ENCODE assay signal across 15 cellular contexts in genomic region chr1:12542138-12542465, GRCh38.
DNase-seq lines count a peak whose midpoint lies in the region; ATAC-seq, FAIRE-seq and TF ChIP-seq lines count a peak whose summit lies in the region.
"Had no signal": no experiment of that assay in that cellular context is flagged by ENCODE, and none has a peak within 500 bp of the region (broad histone marks: within the 10 kb centered on the region; RNA-seq: fewer than 3 reads in every experiment).

No MANE protein-coding gene starts in this region.

- TF ChIP-seq CTCF in RWPE2 (IDR thresholded peaks at IDR 0.05; ENCODE audit: poor library complexity, severe bottlenecking): no peak
- no peak for TF ChIP-seq CTCF in lower lobe of right lung (IDR thresholded peaks at IDR 0.05)
- TF ChIP-seq CTCF in kidney (IDR thresholded peaks at IDR 0.05; ENCODE audit: borderline replicate concordance, extremely low read depth, insufficient read depth): no peak

- H3K27ac ChIP-seq in BLaER1 (peak overlapping the region; percentile 67), RWPE2 (ENCODE audit: poor library complexity, severe bottlenecking) (no peak overlapping the region), lower lobe of right lung (no peak overlapping the region), skeletal muscle tissue (ENCODE audit: low read depth, low read length) (peak overlapping the region; percentile 73), kidney (ENCODE audit: low read depth in 2 of 2, low read length in 2 of 2) (no peak overlapping the region)
- H3K27ac ChIP-seq: PC-9 had no signal

- H3K36me3 ChIP-seq in BLaER1 (no peaks in the 10 kb centered on the region), RWPE2 (ENCODE audit: low read depth) (no peaks in the 10 kb centered on the region), lower lobe of right lung (no peaks in the 10 kb centered on the region), skeletal muscle tissue (ENCODE audit: control insufficient read depth in 3 of 3, insufficient read depth in 3 of 3, low read length in 3 of 3) (no peaks in the 10 kb centered on the region), kidney (ENCODE audit: control insufficient read depth in 1 of 2, insufficient read depth in 2 of 2, low read length in 2 of 2) (no peaks in the 10 kb centered on the region)

- no peak overlapping the region for H3K9ac ChIP-seq in BLaER1
- H3K9ac ChIP-seq in skeletal muscle tissue (ENCODE audit: low read depth in 1 of 3, low read length in 3 of 3): no peak overlapping the region
- H3K9ac ChIP-seq in kidney (ENCODE audit: low read length in 2 of 2): no peak overlapping the region

- DNase-seq in RWPE2 (ENCODE audit: low spot score) (peak; percentile 9), lower lobe of right lung (peak; percentile 23), cerebellum (ENCODE audit: low spot score) (no peak), kidney (no peak), NCI-H2107 (lab: John Stamatoyannopoulos, UW) (no peak)
- DNase-seq: activated gamma-delta T cell treated with Interleukin-2 at 50 U/mL for 16 hours, NCI-H2029, NCI-H69, PC-9, T-cell had no signal

- H3K4me3 ChIP-seq in BLaER1 (no peak overlapping the region), RWPE2 (ENCODE audit: severe bottlenecking) (no peak overlapping the region), lower lobe of right lung (no peak overlapping the region), skeletal muscle tissue (ENCODE audit: low read length in 3 of 3) (no peak overlapping the region), kidney (ENCODE audit: low read length in 2 of 2) (no peak overlapping the region)
- H3K4me3 ChIP-seq: PC-9 had no signal

- ATAC-seq in RWPE2 (ENCODE audit: low read depth) (no peak), lower lobe of right lung (no peak), HG03280 (IDR thresholded peaks at IDR 0.05; ENCODE audit: unreplicated experiment) (no peak)
- ATAC-seq: T-cell, WTC11 had no signal

- intact Hi-C loops in lower lobe of right lung (cut with DNase I) (no loop called here), kidney (cut with DNase I) (no loop called here)

- H3K9me3 ChIP-seq in BLaER1 (peaks cover 5% of the 10 kb centered on the region; the same call in 1 of the 2 replicates), RWPE2 (ENCODE audit: severe bottlenecking) (no peaks in the 10 kb centered on the region), lower lobe of right lung (no peaks in the 10 kb centered on the region), skeletal muscle tissue (ENCODE audit: control insufficient read depth in 3 of 3, low read length in 3 of 3) (no peaks in the 10 kb centered on the region), kidney (ENCODE audit: control insufficient read depth in 1 of 2, low read length in 2 of 2) (no peaks in the 10 kb centered on the region)

- FAIRE-seq in kidney (lab: Jason Lieb, UNC): no peak
- FAIRE-seq: GM12891 had no signal

- H3K27me3 ChIP-seq in BLaER1: no peaks in the 10 kb centered on the region
- H3K27me3 ChIP-seq in RWPE2 (ENCODE audit: insufficient read depth, poor library complexity, severe bottlenecking): no peaks in the 10 kb centered on the region
- no peaks in the 10 kb centered on the region for H3K27me3 ChIP-seq in lower lobe of right lung (ENCODE audit: low read depth)
- H3K27me3 ChIP-seq in skeletal muscle tissue (ENCODE audit: control insufficient read depth in 3 of 3, insufficient read depth in 3 of 3, low read length in 3 of 3): no peaks in the 10 kb centered on the region

- H4K20me1 ChIP-seq in BLaER1: no peaks in the 10 kb centered on the region

- peak overlapping the region; percentile 95 for H3K4me2 ChIP-seq in BLaER1
- H3K4me2 ChIP-seq: PC-9 had no signal

- H3K4me1 ChIP-seq in BLaER1: peaks cover 59% of the 10 kb centered on the region
- H3K4me1 ChIP-seq in RWPE2 (ENCODE audit: insufficient read depth, poor library complexity, severe bottlenecking): no peaks in the 10 kb centered on the region
- peaks cover 45% of the 10 kb centered on the region for H3K4me1 ChIP-seq in lower lobe of right lung
- H3K4me1 ChIP-seq in skeletal muscle tissue (ENCODE audit: control insufficient read depth in 3 of 3, insufficient read depth in 3 of 3, low read length in 3 of 3): peaks cover 29 to 34% (median 33%) of the 10 kb centered on the region in 3 donors
- H3K4me1 ChIP-seq in kidney (ENCODE audit: control insufficient read depth in 1 of 2, insufficient read depth in 1 of 2, low read depth in 1 of 2, low read length in 2 of 2): peaks cover 0 to 7% of the 10 kb centered on the region in 2 donors

Comparison
In these comparisons a context has a peak if more than half of its experiments do, and no peak if none do; other contexts are left out.
1. H3K27ac ChIP-seq: peak in BLaER1 (single experiment) and skeletal muscle tissue (single experiment); none in RWPE2 (single experiment), lower lobe of right lung (single experiment) and kidney (0 of 2).
2. DNase-seq: peak in RWPE2 (single experiment) and lower lobe of right lung (single experiment); none in cerebellum (single experiment), kidney (single experiment) and NCI-H2107 (single experiment).